In the genomic region with DNA sequence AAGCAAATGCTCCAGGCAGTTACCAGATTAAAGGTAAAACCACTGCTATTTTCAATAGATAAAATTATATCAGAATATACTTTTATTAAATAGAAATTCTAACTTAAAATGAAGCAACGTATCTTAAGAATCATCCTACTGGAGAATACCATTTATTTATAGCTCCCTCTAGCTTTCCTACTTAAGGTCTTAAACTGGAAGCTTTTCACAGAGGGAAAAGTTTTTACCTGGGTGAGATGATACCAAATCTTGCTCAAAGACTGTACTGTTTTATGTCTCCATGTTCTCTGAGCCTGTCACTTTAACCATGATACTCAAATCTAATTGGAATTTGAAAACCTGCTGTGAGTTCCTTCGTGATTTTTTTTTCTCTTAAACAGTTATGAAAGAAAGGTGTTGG, we compare ENCODE assay signal across 26 cellular contexts.
DNase-seq lines count a peak whose midpoint lies in the region; ATAC-seq and TF ChIP-seq lines count a peak whose summit lies in the region.
"Had no signal": no experiment of that assay in that cellular context is flagged by ENCODE, and none has a peak within 500 bp of the region (broad histone marks: within the 10 kb centered on the region; RNA-seq: fewer than 3 reads in every experiment).

No MANE protein-coding gene starts in this region.

- no TSS peak for BruUV-seq in MCF 10A (replicated peaks; lab: Mats Ljungman, UMichigan)

- in situ Hi-C loops in brain microvascular endothelial cell (cut with HindIII; ENCODE audit: low pct_ligation_motif_present, low sequenced_read_pairs) = no loop called here

- no peaks in the 10 kb centered on the region for H3K27me3 Mint-ChIP-seq in MCF 10A (ENCODE audit: insufficient read depth, unreplicated experiment)
- H3K27me3 Mint-ChIP-seq: activated naive CD8-positive, alpha-beta T cell; progenitor cell of endocrine pancreas; stimulated activated naive CD8-positive, alpha-beta T cell treated with anti-CD3 and anti-CD28 coated beads, Interleukin-15, amount 100 ng/mL, for 72 hours had no signal

- TF ChIP-seq CTCF in MCF 10A (IDR thresholded peaks at IDR 0.05; ENCODE audit: unreplicated experiment) = no peak
- no peak for TF ChIP-seq CTCF in breast epithelium (IDR thresholded peaks at IDR 0.05)
- TF ChIP-seq CTCF in brain microvascular endothelial cell (IDR thresholded peaks at IDR 0.05; ENCODE audit: low read depth, low read length, missing control alignments) = no peak
- peak; percentile 13 for TF ChIP-seq CTCF in foreskin keratinocyte (conservative IDR thresholded peaks at IDR 0.05)

- H3K27ac ChIP-seq in breast epithelium (no peak overlapping the region), brain microvascular endothelial cell (peak overlapping the region; percentile 55), foreskin keratinocyte (peak overlapping the region; percentile 9)
- H3K27ac ChIP-seq: 22Rv1, vagina had no signal

- H3K27ac Mint-ChIP-seq in MCF 10A (ENCODE audit: low read depth, unreplicated experiment) = peak overlapping the region; percentile 79
- H3K27ac Mint-ChIP-seq: activated naive CD8-positive, alpha-beta T cell; activated T-helper 2 cell treated with anti-CD3 and anti-CD28 coated beads, Interferon-gamma antibody, Interleukin-2, Interleukin-4, amounts not matched to agents 10 μg/mL and 5 μg/mL and 100 μg/mL, durations not matched to agents 14 hours and 24 hours and 36 hours; CD8-positive, alpha-beta T cell; progenitor cell of endocrine pancreas; stimulated activated naive CD8-positive, alpha-beta T cell treated with anti-CD3 and anti-CD28 coated beads, Interleukin-15, amount 100 ng/mL, for 72 hours; T-helper 1 cell treated with Interleukin-12 subunit alpha and Interleukin-12 subunit beta and Interleukin-4 antibody, amounts not matched to agents 30 μg/mL and 1 μg/mL, for 36 hours had no signal

- no peaks in the 10 kb centered on the region for H3K9me3 ChIP-seq in breast epithelium
- H3K9me3 ChIP-seq: HAP-1, vagina had no signal

- H3K36me3 ChIP-seq in breast epithelium (no peaks in the 10 kb centered on the region), brain microvascular endothelial cell (replicated peaks) (no peaks in the 10 kb centered on the region)
- H3K36me3 ChIP-seq: HAP-1, vagina had no signal

- no peaks in the 10 kb centered on the region for H3K4me1 ChIP-seq in breast epithelium
- peaks cover 27% of the 10 kb centered on the region for H3K4me1 ChIP-seq in foreskin keratinocyte
- H3K4me1 ChIP-seq: HAP-1, vagina had no signal

- H3K4me3 Mint-ChIP-seq in MCF 10A (ENCODE audit: unreplicated experiment) = no peak overlapping the region
- H3K4me3 Mint-ChIP-seq: activated naive CD8-positive, alpha-beta T cell; CD8-positive, alpha-beta T cell; stimulated activated naive CD8-positive, alpha-beta T cell treated with anti-CD3 and anti-CD28 coated beads, Interleukin-15, amount 100 ng/mL, for 72 hours; T-helper 1 cell treated with Interleukin-12 subunit alpha and Interleukin-12 subunit beta and Interleukin-4 antibody, amounts not matched to agents 30 μg/mL and 1 μg/mL, for 36 hours had no signal

- H3K4me3 ChIP-seq in breast epithelium (no peak overlapping the region), brain microvascular endothelial cell (ENCODE audit: low read depth, low read length) (no peak overlapping the region)
- H3K4me3 ChIP-seq: HAP-1, K562, vagina had no signal

- no peaks in the 10 kb centered on the region for H3K36me3 Mint-ChIP-seq in MCF 10A (ENCODE audit: insufficient read depth, unreplicated experiment)
- H3K36me3 Mint-ChIP-seq: activated naive CD8-positive, alpha-beta T cell; CD8-positive, alpha-beta T cell had no signal

- CTCF ChIA-PET in MCF 10A (lab: Yijun Ruan, JAX) = interaction anchor here (0.6 to 1.7 kb wide), 5 partner anchors 21 to 495 kb away, joined by 3 to 5 read pairs (median 5); no protein-coding TSS in a partner anchor

- H3K9me3 Mint-ChIP-seq in MCF 10A (ENCODE audit: unreplicated experiment) = no peaks in the 10 kb centered on the region
- H3K9me3 Mint-ChIP-seq: activated T-helper 2 cell treated with anti-CD3 and anti-CD28 coated beads, Interferon-gamma antibody, Interleukin-2, Interleukin-4, amounts not matched to agents 10 μg/mL and 5 μg/mL and 100 μg/mL, durations not matched to agents 14 hours and 24 hours and 36 hours; CD8-positive, alpha-beta T cell; T-helper 1 cell treated with Interleukin-12 subunit alpha and Interleukin-12 subunit beta and Interleukin-4 antibody, amounts not matched to agents 30 μg/mL and 1 μg/mL, for 36 hours had no signal

- peaks cover 13% of the 10 kb centered on the region for H3K4me1 Mint-ChIP-seq in MCF 10A (ENCODE audit: insufficient read depth, unreplicated experiment)
- H3K4me1 Mint-ChIP-seq: stimulated activated naive CD8-positive, alpha-beta T cell treated with anti-CD3 and anti-CD28 coated beads, Interleukin-15, amount 100 ng/mL, for 72 hours had no signal

- no peaks in the 10 kb centered on the region for H3K27me3 ChIP-seq in breast epithelium
- no peaks in the 10 kb centered on the region for H3K27me3 ChIP-seq in brain microvascular endothelial cell (replicated peaks)
- no peaks in the 10 kb centered on the region for H3K27me3 ChIP-seq in foreskin keratinocyte
- H3K27me3 ChIP-seq: vagina had no signal

- no peak for TF ChIP-seq POLR2A in breast epithelium (IDR thresholded peaks at IDR 0.05)

- POLR2A ChIA-PET in MCF 10A (lab: Yijun Ruan, JAX) = interaction anchor here (0.7 to 1.7 kb wide), 6 partner anchors 12 to 292 kb away, joined by 3 to 9 read pairs (median 4); partner anchors contain the start of genes AASDHPPT and KBTBD3

- no peak for ATAC-seq in foreskin keratinocyte
- ATAC-seq in esophagus mucosa = no peak
- ATAC-seq in GM21576 (IDR thresholded peaks at IDR 0.05; ENCODE audit: unreplicated experiment) = no peak
- ATAC-seq: CD8-positive, alpha-beta T cell; K562; left lobe of liver; stimulated activated naive CD8-positive, alpha-beta T cell treated with anti-CD3 and anti-CD28 coated beads, Interleukin-15, amount 100 ng/mL, for 72 hours had no signal

- intact Hi-C loops in MCF 10A (cut with micrococcal nuclease) (loop anchor here (1.0 kb wide), 1 partner anchor 30 kb away; no protein-coding TSS in a partner anchor), breast epithelium (cut with DNase I; ENCODE audit: low total_unique reads) (no loop called here)

- DNase-seq in MCF 10A (ENCODE audit: unreplicated experiment) (no peak), breast epithelium (ENCODE audit: low spot score in 2 of 2) (no peak), brain microvascular endothelial cell (no peak), foreskin keratinocyte (no peak), NCI-H2171 (lab: John Stamatoyannopoulos, UW) (no peak), activated T-cell treated with anti-CD3 and anti-CD28 coated beads for 4 hours (no peak)
- DNase-seq: activated CD4-positive, alpha-beta T cell treated with anti-CD3 and anti-CD28 coated beads, Interleukin-2, amount 50 U/mL, for 4 hours; aorta; CD8-positive, alpha-beta T cell; cerebellar nuclear complex; DMS 273 treated with DMSO at 0.1 percent for 48 hours; NCI-H1105; NCI-H1930; NCI-H69; stimulated activated naive CD8-positive, alpha-beta T cell treated with anti-CD3 and anti-CD28 coated beads, Interleukin-15, amount 100 ng/mL, for 72 hours had no signal

Comparison
In these comparisons a context has a peak if more than half of its experiments do, and no peak if none do; other contexts are left out.
1. H3K27ac ChIP-seq: peak in brain microvascular endothelial cell (single experiment) and foreskin keratinocyte (single experiment); none in breast epithelium (0 of 2).